In the genomic region with DNA sequence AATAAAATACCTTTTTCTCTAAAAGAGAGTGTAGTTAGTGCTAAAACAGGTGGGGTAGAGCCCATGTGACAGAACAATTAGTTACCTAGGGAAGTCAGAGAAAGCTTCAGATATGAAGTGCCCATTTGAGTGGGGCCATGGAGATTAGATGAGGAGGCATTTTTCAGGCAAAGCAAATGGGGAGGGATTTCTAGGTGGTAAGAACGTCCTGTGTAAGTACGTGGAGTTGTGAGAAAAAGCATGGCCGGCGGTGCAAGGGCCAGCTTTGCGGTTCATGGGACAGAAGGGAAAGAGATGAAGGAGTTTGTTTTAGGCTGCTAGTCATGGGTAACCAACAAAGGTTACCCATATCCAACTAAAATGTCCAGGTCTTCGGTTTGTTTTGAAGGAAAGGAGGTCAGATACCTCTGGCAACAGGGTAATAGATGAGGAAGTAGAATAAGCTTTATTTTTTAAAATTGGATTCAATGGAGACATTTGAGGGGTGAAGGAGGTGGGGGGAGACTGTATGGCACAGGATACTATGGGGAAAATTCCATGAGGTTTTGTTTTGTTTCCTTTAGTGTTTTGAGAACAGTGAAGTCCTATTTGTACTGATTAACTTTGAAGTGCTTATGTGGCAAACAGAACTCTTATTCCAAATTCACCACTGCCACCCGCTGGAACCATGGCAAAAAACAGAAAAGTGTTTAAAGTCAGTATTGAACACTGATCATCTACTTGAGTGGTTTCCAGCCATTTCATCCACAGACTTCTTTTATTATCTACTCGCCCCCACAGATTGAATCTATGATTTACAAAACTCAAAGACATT, we compare ENCODE assay signal across 1 cellular context.
TF ChIP-seq lines count a peak whose summit lies in the region.

No MANE protein-coding gene starts in this region.

TF ChIP-seq in IMR-90, 13 proteins besides CTCF, POLR2A, EP300 and RAD21 (continued from another document):
- TF ChIP-seq, protein P1, sequence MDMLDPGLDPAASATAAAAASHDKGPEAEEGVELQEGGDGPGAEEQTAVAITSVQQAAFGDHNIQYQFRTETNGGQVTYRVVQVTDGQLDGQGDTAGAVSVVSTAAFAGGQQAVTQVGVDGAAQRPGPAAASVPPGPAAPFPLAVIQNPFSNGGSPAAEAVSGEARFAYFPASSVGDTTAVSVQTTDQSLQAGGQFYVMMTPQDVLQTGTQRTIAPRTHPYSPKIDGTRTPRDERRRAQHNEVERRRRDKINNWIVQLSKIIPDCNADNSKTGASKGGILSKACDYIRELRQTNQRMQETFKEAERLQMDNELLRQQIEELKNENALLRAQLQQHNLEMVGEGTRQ (IDR thresholded peaks at IDR 0.05; ENCODE audit: low read depth, low read length) = no peak
- TF ChIP-seq CHD1 (IDR thresholded peaks at IDR 0.05; ENCODE audit: low read depth, low read length) (no peak), MAFK (IDR thresholded peaks at IDR 0.05; ENCODE audit: low read depth, low read length) (0 out of 2 replicates have a peak, but pooled peaks have one; percentile 3), SMC3 (IDR thresholded peaks at IDR 0.05; ENCODE audit: low read depth, low read length) (peak; percentile 19; the same call in 1 of the 2 replicates)
